In genomic region chr12:57744194-57744776, GRCh38 we compare ENCODE assay signal across 1 cellular context.
TF ChIP-seq lines count a peak whose summit lies in the region.

No MANE protein-coding gene starts in this region.

TF ChIP-seq in K562, 482 proteins besides CTCF, POLR2A, EP300 and RAD21 (continued from another document and continues in another):
- no peak for TF ChIP-seq PBX2 (CRISPR knock-in tag; IDR thresholded peaks at IDR 0.05; ENCODE audit: low read depth)
- TF ChIP-seq PBX2 (tag; conservative IDR thresholded peaks at IDR 0.05; ENCODE audit: low read depth): no peak
- TF ChIP-seq CEBPB (tag; IDR thresholded peaks at IDR 0.05): peak; percentile 98
- TF ChIP-seq ARID3B (CRISPR knock-in tag; IDR thresholded peaks at IDR 0.05; ENCODE audit: borderline replicate concordance): no peak
- no peak for TF ChIP-seq ELK3 (CRISPR knock-in tag; IDR thresholded peaks at IDR 0.05)
- TF ChIP-seq HMBOX1 (IDR thresholded peaks at IDR 0.05): no peak
- no peak for TF ChIP-seq KLF16 (IDR thresholded peaks at IDR 0.05)
- TF ChIP-seq DACH1 (IDR thresholded peaks at IDR 0.05; ENCODE audit: partially characterized antibody): peak; percentile 8
- no peak for TF ChIP-seq ARHGAP35 (IDR thresholded peaks at IDR 0.05; ENCODE audit: partially characterized antibody)
- TF ChIP-seq JUN (IDR thresholded peaks at IDR 0.05; ENCODE audit: borderline replicate concordance, low read depth, low read length): peak; percentile 78
- TF ChIP-seq JUN (CRISPR knock-in tag; IDR thresholded peaks at IDR 0.05; ENCODE audit: borderline replicate concordance): no peak; the same call in 1 of the 2 replicates
- no peak for TF ChIP-seq MCM2 (IDR thresholded peaks at IDR 0.05; ENCODE audit: low read depth)
- no peak for TF ChIP-seq RBM15 (IDR thresholded peaks at IDR 0.05; ENCODE audit: insufficient read depth, low read length)
- TF ChIP-seq PKNOX1 (IDR thresholded peaks at IDR 0.05): no peak
- no peak for TF ChIP-seq CHD4 (IDR thresholded peaks at IDR 0.05; ENCODE audit: insufficient read depth, insufficient replicate concordance, low read depth, low read length, poor library complexity, severe bottlenecking)
- no peak for TF ChIP-seq ZNF197 (CRISPR knock-in tag; IDR thresholded peaks at IDR 0.05; ENCODE audit: low read depth)
- TF ChIP-seq MYC (IDR thresholded peaks at IDR 0.05; ENCODE audit: low read depth, low read length): no peak
- no peak for TF ChIP-seq MYC (CRISPR knock-in tag; IDR thresholded peaks at IDR 0.05; ENCODE audit: borderline replicate concordance, low read depth)
- TF ChIP-seq ETV1 (tag; conservative IDR thresholded peaks at IDR 0.05; ENCODE audit: low read depth): no peak
- TF ChIP-seq SIRT6 (IDR thresholded peaks at IDR 0.05; ENCODE audit: low read depth, low read length): no peak
- no peak for TF ChIP-seq TCF7 (IDR thresholded peaks at IDR 0.05; ENCODE audit: borderline replicate concordance)
- no peak for TF ChIP-seq ZNF232 (CRISPR knock-in tag; IDR thresholded peaks at IDR 0.05)
- 0 out of 2 replicates have a peak, but pooled peaks have one; percentile 13 for TF ChIP-seq JUNB (CRISPR knock-in tag; conservative IDR thresholded peaks at IDR 0.05)
- TF ChIP-seq MIER1 (IDR thresholded peaks at IDR 0.05; ENCODE audit: low read depth): no peak
- TF ChIP-seq TAL1 (IDR thresholded peaks at IDR 0.05): no peak
- no peak for TF ChIP-seq EGR1 (conservative IDR thresholded peaks at IDR 0.05)
- no peak for TF ChIP-seq ZNF584 (CRISPR knock-in tag; IDR thresholded peaks at IDR 0.05; ENCODE audit: low read depth)
- TF ChIP-seq PTBP1 (IDR thresholded peaks at IDR 0.05; ENCODE audit: low read depth, low read length): no peak
- peak; percentile 94 for TF ChIP-seq TARDBP (IDR thresholded peaks at IDR 0.05)
- TF ChIP-seq ZNF217 (CRISPR knock-in tag; IDR thresholded peaks at IDR 0.05): no peak
- no peak for TF ChIP-seq CUX1 (CRISPR knock-in tag; IDR thresholded peaks at IDR 0.05)
- TF ChIP-seq CREB3L1 (IDR thresholded peaks at IDR 0.05; ENCODE audit: borderline replicate concordance, low read depth): peak; percentile 47; the same call in 1 of the 2 replicates
- no peak for TF ChIP-seq NR1H2 (CRISPR knock-in tag; IDR thresholded peaks at IDR 0.05)
- TF ChIP-seq RBFOX2 (IDR thresholded peaks at IDR 0.05; ENCODE audit: low read depth, low read length): no peak; the same call in 1 of the 2 replicates
- no peak for TF ChIP-seq TEAD2 (tag; IDR thresholded peaks at IDR 0.05)
- TF ChIP-seq MLX (CRISPR knock-in tag; conservative IDR thresholded peaks at IDR 0.05): no peak
- no peak for TF ChIP-seq ATF6 (CRISPR knock-in tag; IDR thresholded peaks at IDR 0.05)
- TF ChIP-seq ZNF740 (CRISPR knock-in tag; IDR thresholded peaks at IDR 0.05): no peak
- TF ChIP-seq ZNF740 (tag; IDR thresholded peaks at IDR 0.05): no peak
- TF ChIP-seq ZFP91 (CRISPR knock-in tag; IDR thresholded peaks at IDR 0.05): 0 out of 2 replicates have a peak, but pooled peaks have one; percentile 29
- TF ChIP-seq EP400 (IDR thresholded peaks at IDR 0.05): peak; percentile 46; the same call in 1 of the 2 replicates
- TF ChIP-seq KAT2B (IDR thresholded peaks at IDR 0.05; ENCODE audit: low read depth, low read length): no peak
- TF ChIP-seq POLR2AphosphoS5 (IDR thresholded peaks at IDR 0.05; ENCODE audit: control insufficient read depth, insufficient read depth, low read depth, low read length): no peak
- no peak for TF ChIP-seq TRIM28 (IDR thresholded peaks at IDR 0.05)
- no peak for TF ChIP-seq SMC3 (conservative IDR thresholded peaks at IDR 0.05; ENCODE audit: insufficient read depth, low read depth, low read length)
